In genomic region chr2:188787661-188788044, GRCh38 we compare ENCODE assay signal across 13 cellular contexts.
A peak's percentile ranks its signal among the peaks of the same experiment; 100 is the strongest.
DNase-seq lines count a peak whose midpoint lies in the region; ATAC-seq and TF ChIP-seq lines count a peak whose summit lies in the region.
"Had no signal": no experiment of that assay in that cellular context is flagged by ENCODE, and none has a peak within 500 bp of the region (broad histone marks: within the 10 kb centered on the region; RNA-seq: fewer than 3 reads in every experiment).

No MANE protein-coding gene starts in this region.

- H3K36me3 ChIP-seq in ACC112 (ENCODE audit: insufficient read depth, low read length) (no peaks in the 10 kb centered on the region), ascending aorta (no peaks in the 10 kb centered on the region), heart left ventricle (no peaks in the 10 kb centered on the region)
- H3K36me3 ChIP-seq: SJCRH30 had no signal

- H3K27me3 ChIP-seq in ACC112 (ENCODE audit: insufficient read depth, low read length) = no peaks in the 10 kb centered on the region
- H3K27me3 ChIP-seq in ascending aorta = no peaks in the 10 kb centered on the region
- no peaks in the 10 kb centered on the region for H3K27me3 ChIP-seq in heart left ventricle
- H3K27me3 ChIP-seq: SJCRH30 had no signal

- intact Hi-C loops in ascending aorta (cut with DNase I) = loop anchor here (2.0 to 10.0 kb wide), 4 partner anchors 85 to 627 kb away; no protein-coding TSS in a partner anchor
- intact Hi-C loops in heart left ventricle (cut with DNase I) = loop anchor here in 8 of 10 donors (2.0 to 10.0 kb wide), 4 partner anchors 180 to 190 kb away; partner anchors contain the start of gene COL3A1 (in 3 of the 8)
- intact Hi-C loops in sciatic nerve (cut with DNase I) = no loop called here

- H3K79me2 ChIP-seq in ACC112 (ENCODE audit: control insufficient read depth, insufficient read depth, low read length, unreplicated experiment) = no peaks in the 10 kb centered on the region

- H3K9me3 ChIP-seq in ascending aorta (no peaks in the 10 kb centered on the region), heart left ventricle (no peaks in the 10 kb centered on the region)
- H3K9me3 ChIP-seq: SJCRH30 had no signal

- H3K4me1 ChIP-seq in ACC112 (ENCODE audit: control insufficient read depth, insufficient read depth, low read length, unreplicated experiment) (peaks cover 59% of the 10 kb centered on the region), ascending aorta (peaks cover 0 to 28% of the 10 kb centered on the region in 2 donors), heart left ventricle (peaks cover 0 to 28% (median 0%) of the 10 kb centered on the region in 12 donors)

- H3K27ac ChIP-seq in ACC112 (ENCODE audit: low read depth, low read length) (peak overlapping the region; percentile 91), ascending aorta (peak overlapping the region; percentile 68 to 80), heart left ventricle (peak overlapping the region; percentile 46 to 87 (median 77))

- no peak for TF ChIP-seq POLR2A in heart left ventricle (IDR thresholded peaks at IDR 0.05)

- H2AFZ ChIP-seq in ACC112 (ENCODE audit: low read length, unreplicated experiment) = peak overlapping the region; percentile 63

- ATAC-seq in heart left ventricle = peak in 3 of 4 donors; percentile 43 to 50 (median 44)
- ATAC-seq in sciatic nerve = peak; percentile 87
- no peak for ATAC-seq in HG03442 (IDR thresholded peaks at IDR 0.05; ENCODE audit: unreplicated experiment)
- ATAC-seq in GM21360 (IDR thresholded peaks at IDR 0.05; ENCODE audit: unreplicated experiment) = no peak

- WGBS in heart left ventricle, 4 donors = 2 to 9% (median 5%) methylated on average over 2 of the region's 2 CpGs

- DNase-seq in ascending aorta (ENCODE audit: low spot score in 2 of 2) (no peak), heart left ventricle (no peak), sciatic nerve (ENCODE audit: low spot score) (no peak), OCI-M2 (lab: John Stamatoyannopoulos, UW; ENCODE audit: unreplicated experiment) (no peak)
- no peak for DNase-seq in stimulated activated CD4-positive, alpha-beta T cell treated with anti-CD3 and anti-CD28 coated beads, Interleukin-4, amount 100 ng/mL, for 4 hours
- DNase-seq: activated CD4-positive, alpha-beta T cell treated with anti-CD3 and anti-CD28 coated beads for 1 hour; GDM1; KG1; SJCRH30; stimulated activated CD4-positive, alpha-beta T cell treated with anti-CD3 and anti-CD28 coated beads, Interleukin-4, amount 100 ng/mL, for 1 hour had no signal

- H3K4me3 ChIP-seq in ACC112 (ENCODE audit: low read depth, low read length) (peak overlapping the region; percentile 66), ascending aorta (peak overlapping the region; percentile 35 to 37), heart left ventricle (peak overlapping the region in 5 of 12 donors; percentile 21 to 34 (median 27))
- H3K4me3 ChIP-seq: SJCRH30 had no signal

- TF ChIP-seq CTCF in ascending aorta (IDR thresholded peaks at IDR 0.05) = no peak
- no peak for TF ChIP-seq CTCF in heart left ventricle (IDR thresholded peaks at IDR 0.05)

Comparison
In these comparisons a context has a peak if more than half of its experiments do, and no peak if none do; other contexts are left out.
1. ATAC-seq: peak in heart left ventricle (3 of 4) and sciatic nerve (single experiment); none in HG03442 (single experiment) and GM21360 (single experiment).
2. Peak in every context shown above with its lines, with median percentiles within 50 percentile points of each other: H3K27ac ChIP-seq.